In genomic region chr15:82572311-82572710, GRCh38 we compare ENCODE assay signal across 9 cellular contexts. TPM values are rescaled to one million over a fixed set of nuclear protein-coding genes. Genes with fewer than 3 reads are reported as not detected.
DNase-seq lines count a peak whose midpoint lies in the region; ATAC-seq and TF ChIP-seq lines count a peak whose summit lies in the region.
"Had no signal": no experiment of that assay in that cellular context is flagged by ENCODE, and none has a peak within 500 bp of the region (broad histone marks: within the 10 kb centered on the region; RNA-seq: fewer than 3 reads in every experiment).

No MANE protein-coding gene starts in this region.

- H3K27me3 ChIP-seq in lower lobe of right lung (ENCODE audit: low read depth) (no peaks in the 10 kb centered on the region), suprapubic skin (no peaks in the 10 kb centered on the region), gastrocnemius medialis (no peaks in the 10 kb centered on the region)

- no peak for TF ChIP-seq CTCF in lower lobe of right lung (IDR thresholded peaks at IDR 0.05)
- TF ChIP-seq CTCF in suprapubic skin (IDR thresholded peaks at IDR 0.05) = no peak
- no peak for TF ChIP-seq CTCF in gastrocnemius medialis (IDR thresholded peaks at IDR 0.05 in 4 of 5, conservative IDR thresholded peaks at IDR 0.05 in 1 of 5)

- H3K4me1 ChIP-seq in lower lobe of right lung (peaks cover 6% of the 10 kb centered on the region), suprapubic skin (peaks cover 15% of the 10 kb centered on the region), gastrocnemius medialis (no peaks in the 10 kb centered on the region)

- 20% methylated on average over 1 of the region's 5 CpGs for WGBS in suprapubic skin

- in situ Hi-C loops in gastrocnemius medialis (cut with MboI; ENCODE audit: low sequenced_read_pairs in 4 of 4) = loop anchor here in 1 of 4 donors (25.0 kb wide), 1 partner anchor 165 kb away; no protein-coding TSS in a partner anchor

- ATAC-seq in lower lobe of right lung (peak; percentile 19 to 21), gastrocnemius medialis (no peak)

- TF ChIP-seq EP300 in suprapubic skin (IDR thresholded peaks at IDR 0.05) = no peak

- TF ChIP-seq POLR2A in suprapubic skin (IDR thresholded peaks at IDR 0.05) (no peak), gastrocnemius medialis (IDR thresholded peaks at IDR 0.05) (no peak)

- H3K9me3 ChIP-seq in lower lobe of right lung (no peaks in the 10 kb centered on the region), suprapubic skin (no peaks in the 10 kb centered on the region), gastrocnemius medialis (no peaks in the 10 kb centered on the region)

- intact Hi-C loops in lower lobe of right lung (cut with DNase I) = no loop called here
- intact Hi-C loops in gastrocnemius medialis (cut with DNase I; ENCODE audit: low total_unique reads) = no loop called here

- no peak overlapping the region for H3K27ac ChIP-seq in lower lobe of right lung
- peak overlapping the region; percentile 47 for H3K27ac ChIP-seq in suprapubic skin
- H3K27ac ChIP-seq in gastrocnemius medialis = no peak overlapping the region

- DNase-seq in DMS79 treated with DMSO at 0.1 percent for 48 hours (lab: John Stamatoyannopoulos, UW) (peak; percentile 15), DMS79 (lab: John Stamatoyannopoulos, UW) (no peak), amniotic epithelial cell (ENCODE audit: low read depth) (peak; percentile 9), lower lobe of right lung (no peak), suprapubic skin (ENCODE audit: low spot score in 2 of 2) (no peak), islet precursor cell (no peak), NCI-H446 (lab: John Stamatoyannopoulos, UW) (no peak), gastrocnemius medialis (no peak)
- DNase-seq: NCI-H226 had no signal

- H3K4me3 ChIP-seq in lower lobe of right lung (peak overlapping the region; percentile 47), suprapubic skin (peak overlapping the region; percentile 40), gastrocnemius medialis (no peak overlapping the region)

- no peaks in the 10 kb centered on the region for H3K36me3 ChIP-seq in lower lobe of right lung
- no peaks in the 10 kb centered on the region for H3K36me3 ChIP-seq in suprapubic skin
- H3K36me3 ChIP-seq in gastrocnemius medialis = no peaks in the 10 kb centered on the region

RNA-seq across cellular contexts. Expression of gene RPS17, which starts 32.1 kb away (rescaled TPM):
- total RNA-seq in lower lobe of right lung (1,182 TPM), suprapubic skin (1,000 to 10,000 TPM; 1,246 to 3,036 (median 2,993) TPM), gastrocnemius medialis (1,000 to 10,000 TPM; 1,547 to 2,112 (median 1,667) TPM)

Comparison
In these comparisons a context has a peak if more than half of its experiments do, and no peak if none do; other contexts are left out.
1. DNase-seq: peak in DMS79 treated with DMSO at 0.1 percent for 48 hours (single experiment) and amniotic epithelial cell (single experiment); none in DMS79 (single experiment), lower lobe of right lung (single experiment), suprapubic skin (0 of 2), islet precursor cell (single experiment), NCI-H446 (0 of 2) and gastrocnemius medialis (0 of 2).
2. ATAC-seq: peak in lower lobe of right lung (2 of 2); none in gastrocnemius medialis (0 of 2).
3. H3K4me3 ChIP-seq: peak in lower lobe of right lung (single experiment) and suprapubic skin (single experiment); none in gastrocnemius medialis (0 of 4).